ENCODE assay signal across 1 cellular context in the genomic region with DNA sequence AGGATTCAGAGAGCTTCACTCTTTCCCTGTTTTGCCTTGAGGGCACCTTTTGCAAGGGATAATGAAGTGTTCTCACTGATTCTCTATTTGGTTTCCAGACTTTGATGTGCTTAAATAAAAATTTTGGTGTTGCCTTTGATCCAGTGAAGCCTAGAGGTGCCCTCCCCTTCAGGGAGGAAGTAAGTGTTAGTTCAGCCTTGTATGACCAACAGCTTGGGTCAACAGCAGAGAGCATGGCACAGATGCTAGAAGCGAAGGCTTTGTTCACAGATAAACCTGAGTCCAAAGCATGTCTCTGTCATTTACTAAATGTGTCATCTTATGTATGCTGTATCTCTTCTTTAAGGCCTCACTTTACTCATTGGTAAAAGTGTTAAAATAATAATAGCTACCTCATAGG.
TF ChIP-seq lines count a peak whose summit lies in the region.

No MANE protein-coding gene starts in this region.

TF ChIP-seq in HepG2, 621 proteins besides CTCF, POLR2A, EP300 and RAD21 (continued from another document and continues in another):
- TF ChIP-seq ZNF501 (CRISPR knock-in tag; IDR thresholded peaks at IDR 0.05) (no peak), THYN1 (CRISPR knock-in tag; IDR thresholded peaks at IDR 0.05; ENCODE audit: borderline replicate concordance, low read depth) (no peak), ZNF567 (CRISPR knock-in tag; IDR thresholded peaks at IDR 0.05; ENCODE audit: borderline replicate concordance) (no peak), ZNF446 (CRISPR knock-in tag; IDR thresholded peaks at IDR 0.05) (no peak), ZNF513 (CRISPR knock-in tag; conservative IDR thresholded peaks at IDR 0.05) (no peak), CREB1 (IDR thresholded peaks at IDR 0.05) (peak; percentile 22; the same call in 1 of the 2 replicates), CREB1 (CRISPR knock-in tag; IDR thresholded peaks at IDR 0.05) (no peak), NR2F2 (IDR thresholded peaks at IDR 0.05; ENCODE audit: borderline replicate concordance, low read depth) (no peak), POGK (CRISPR knock-in tag; conservative IDR thresholded peaks at IDR 0.05) (no peak), THAP9 (CRISPR knock-in tag; IDR thresholded peaks at IDR 0.05; ENCODE audit: borderline replicate concordance) (no peak), ZBTB46 (CRISPR knock-in tag; IDR thresholded peaks at IDR 0.05; ENCODE audit: borderline replicate concordance) (no peak), ARNT (IDR thresholded peaks at IDR 0.05) (no peak), FLYWCH1 (CRISPR knock-in tag; IDR thresholded peaks at IDR 0.05) (no peak), CC2D1A (CRISPR knock-in tag; IDR thresholded peaks at IDR 0.05) (no peak), MLXIP (CRISPR knock-in tag; IDR thresholded peaks at IDR 0.05; ENCODE audit: borderline replicate concordance) (no peak), FOXA1 (IDR thresholded peaks at IDR 0.05) (no peak), FOXA1 (CRISPR knock-in tag; IDR thresholded peaks at IDR 0.05) (peak; percentile 80), E2F1 (CRISPR knock-in tag; IDR thresholded peaks at IDR 0.05) (no peak), HMGA1 (CRISPR knock-in tag; conservative IDR thresholded peaks at IDR 0.05) (no peak), SNAPC4 (CRISPR knock-in tag; IDR thresholded peaks at IDR 0.05) (no peak), NFATC3 (CRISPR knock-in tag; IDR thresholded peaks at IDR 0.05) (no peak), SETDB1 (CRISPR knock-in tag; IDR thresholded peaks at IDR 0.05; ENCODE audit: borderline replicate concordance) (no peak), CBX1 (IDR thresholded peaks at IDR 0.05; ENCODE audit: low read depth) (no peak), FOSL2 (CRISPR knock-in tag; IDR thresholded peaks at IDR 0.05) (peak; percentile 60; the same call in 1 of the 2 replicates), HNRNPL (IDR thresholded peaks at IDR 0.05; ENCODE audit: low read depth, low read length) (0 out of 2 replicates have a peak, but pooled peaks have one; percentile 40), RELA (CRISPR knock-in tag; IDR thresholded peaks at IDR 0.05) (no peak), ZSCAN20 (CRISPR knock-in tag; IDR thresholded peaks at IDR 0.05; ENCODE audit: borderline replicate concordance) (no peak), TCF7 (IDR thresholded peaks at IDR 0.05; ENCODE audit: low read depth) (peak; percentile 88), MYC (CRISPR knock-in tag; IDR thresholded peaks at IDR 0.05; ENCODE audit: borderline replicate concordance) (no peak), HNRNPLL (IDR thresholded peaks at IDR 0.05; ENCODE audit: low read depth, low read length, poor library complexity, severe bottlenecking) (no peak), FOXM1 (CRISPR knock-in tag; IDR thresholded peaks at IDR 0.05) (no peak)
- TF ChIP-seq, protein P1, sequence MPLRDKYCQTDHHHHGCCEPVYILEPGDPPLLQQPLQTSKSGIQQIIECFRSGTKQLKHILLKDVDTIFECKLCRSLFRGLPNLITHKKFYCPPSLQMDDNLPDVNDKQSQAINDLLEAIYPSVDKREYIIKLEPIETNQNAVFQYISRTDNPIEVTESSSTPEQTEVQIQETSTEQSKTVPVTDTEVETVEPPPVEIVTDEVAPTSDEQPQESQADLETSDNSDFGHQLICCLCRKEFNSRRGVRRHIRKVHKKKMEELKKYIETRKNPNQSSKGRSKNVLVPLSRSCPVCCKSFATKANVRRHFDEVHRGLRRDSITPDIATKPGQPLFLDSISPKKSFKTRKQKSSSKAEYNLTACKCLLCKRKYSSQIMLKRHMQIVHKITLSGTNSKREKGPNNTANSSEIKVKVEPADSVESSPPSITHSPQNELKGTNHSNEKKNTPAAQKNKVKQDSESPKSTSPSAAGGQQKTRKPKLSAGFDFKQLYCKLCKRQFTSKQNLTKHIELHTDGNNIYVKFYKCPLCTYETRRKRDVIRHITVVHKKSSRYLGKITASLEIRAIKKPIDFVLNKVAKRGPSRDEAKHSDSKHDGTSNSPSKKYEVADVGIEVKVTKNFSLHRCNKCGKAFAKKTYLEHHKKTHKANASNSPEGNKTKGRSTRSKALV (CRISPR knock-in tag; IDR thresholded peaks at IDR 0.05): no peak
- TF ChIP-seq, protein P2, sequence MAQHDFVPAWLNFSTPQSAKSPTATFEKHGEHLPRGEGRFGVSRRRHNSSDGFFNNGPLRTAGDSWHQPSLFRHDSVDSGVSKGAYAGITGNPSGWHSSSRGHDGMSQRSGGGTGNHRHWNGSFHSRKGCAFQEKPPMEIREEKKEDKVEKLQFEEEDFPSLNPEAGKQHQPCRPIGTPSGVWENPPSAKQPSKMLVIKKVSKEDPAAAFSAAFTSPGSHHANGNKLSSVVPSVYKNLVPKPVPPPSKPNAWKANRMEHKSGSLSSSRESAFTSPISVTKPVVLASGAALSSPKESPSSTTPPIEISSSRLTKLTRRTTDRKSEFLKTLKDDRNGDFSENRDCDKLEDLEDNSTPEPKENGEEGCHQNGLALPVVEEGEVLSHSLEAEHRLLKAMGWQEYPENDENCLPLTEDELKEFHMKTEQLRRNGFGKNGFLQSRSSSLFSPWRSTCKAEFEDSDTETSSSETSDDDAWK (CRISPR knock-in tag; IDR thresholded peaks at IDR 0.05): no peak
- TF ChIP-seq, protein P3, sequence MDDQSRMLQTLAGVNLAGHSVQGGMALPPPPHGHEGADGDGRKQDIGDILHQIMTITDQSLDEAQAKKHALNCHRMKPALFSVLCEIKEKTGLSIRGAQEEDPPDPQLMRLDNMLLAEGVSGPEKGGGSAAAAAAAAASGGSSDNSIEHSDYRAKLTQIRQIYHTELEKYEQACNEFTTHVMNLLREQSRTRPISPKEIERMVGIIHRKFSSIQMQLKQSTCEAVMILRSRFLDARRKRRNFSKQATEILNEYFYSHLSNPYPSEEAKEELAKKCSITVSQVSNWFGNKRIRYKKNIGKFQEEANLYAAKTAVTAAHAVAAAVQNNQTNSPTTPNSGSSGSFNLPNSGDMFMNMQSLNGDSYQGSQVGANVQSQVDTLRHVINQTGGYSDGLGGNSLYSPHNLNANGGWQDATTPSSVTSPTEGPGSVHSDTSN (CRISPR knock-in tag; IDR thresholded peaks at IDR 0.05; ENCODE audit: borderline replicate concordance): no peak
